In the genomic region with DNA sequence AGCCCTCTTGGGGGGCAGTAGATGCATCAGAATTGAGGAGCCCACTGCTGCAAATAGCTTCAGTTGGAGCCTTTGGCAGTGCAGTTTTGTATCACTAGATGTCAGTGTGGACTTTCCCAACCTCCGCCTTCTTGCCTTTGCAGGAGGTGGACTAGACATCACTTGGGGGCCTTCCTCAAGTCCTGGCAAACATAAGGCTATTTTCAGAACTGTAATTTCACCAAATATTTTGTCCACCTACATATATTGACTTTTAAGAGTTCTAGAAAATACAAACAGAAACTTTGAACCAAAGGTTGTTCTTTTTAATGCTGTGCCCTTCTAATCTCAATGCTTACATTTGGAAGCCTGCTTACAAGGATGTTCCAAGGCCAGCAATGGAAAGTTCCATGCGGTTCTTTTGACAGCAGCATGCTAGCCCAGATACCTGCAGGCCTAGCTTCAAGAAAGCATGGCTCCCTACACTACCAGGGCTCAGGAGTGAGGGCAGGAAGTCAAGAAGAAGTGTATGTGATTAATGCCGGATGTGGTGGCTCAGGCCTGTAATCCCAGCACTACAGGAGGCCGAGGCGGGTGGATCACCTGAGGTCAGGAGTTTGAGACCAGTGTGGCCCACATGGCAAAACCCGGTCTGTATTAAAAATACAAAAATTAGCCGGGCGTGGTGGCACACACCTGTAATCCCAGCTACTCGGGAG, we compare ENCODE assay signal across 8 cellular contexts. TPM values are rescaled to one million over a fixed set of nuclear protein-coding genes. Genes with fewer than 3 reads are reported as not detected.
DNase-seq lines count a peak whose midpoint lies in the region; ATAC-seq and TF ChIP-seq lines count a peak whose summit lies in the region.

No MANE protein-coding gene starts in this region.

- H3K4me1 Mint-ChIP-seq in CD8-positive, alpha-beta T cell (ENCODE audit: low read depth) = peaks cover 9% of the 10 kb centered on the region
- H3K4me1 Mint-ChIP-seq in activated B cell treated with CpG ODN at 0.5 μM for 24 hours = peaks cover 16% of the 10 kb centered on the region

- CTCF ChIA-PET in CD8-positive, alpha-beta T cell (lab: Charles Lee) = interaction anchor here (0.6 to 7.5 kb wide), 39 partner anchors 10 to 463 kb away, joined by 3 to 80 read pairs (median 3); no protein-coding TSS in a partner anchor
- CTCF ChIA-PET in activated B cell treated with CpG ODN at 0.5 μM for 24 hours (lab: Charles Lee) = interaction anchor here (0.6 to 5.5 kb wide), 31 partner anchors 15 to 464 kb away, joined by 3 to 66 read pairs (median 4); a partner anchor contains a TSS

- peak; percentile 86 for ATAC-seq in CD8-positive, alpha-beta T cell
- ATAC-seq in activated B cell treated with CpG ODN at 0.5 μM for 24 hours (ENCODE audit: low read depth) (peak; percentile 78), lung (ENCODE audit: insufficient read depth, low FRiP score) (no peak), HG02884 (IDR thresholded peaks at IDR 0.05; ENCODE audit: unreplicated experiment) (no peak)
- ATAC-seq in stimulated activated naive CD8-positive, alpha-beta T cell treated with anti-CD3 and anti-CD28 coated beads, Interleukin-15, Interleukin-2, amounts not matched to agents 100 U/mL and 50 U/mL, for 24 hours = peak; percentile 68

- H3K27me3 Mint-ChIP-seq in CD8-positive, alpha-beta T cell (ENCODE audit: low read depth) = no peaks in the 10 kb centered on the region
- no peaks in the 10 kb centered on the region for H3K27me3 Mint-ChIP-seq in activated B cell treated with CpG ODN at 0.5 μM for 24 hours

- POLR2A ChIA-PET in CD8-positive, alpha-beta T cell (lab: Charles Lee) = no interaction called here
- POLR2A ChIA-PET in activated B cell treated with CpG ODN at 0.5 μM for 24 hours (lab: Charles Lee) = interaction anchor here (1.3 kb wide), 1 partner anchor 9 kb away, joined by 3 read pairs; no protein-coding TSS in a partner anchor

- no peaks in the 10 kb centered on the region for H3K27me3 ChIP-seq in CD8-positive, alpha-beta T cell (ENCODE audit: insufficient read depth, low read length)
- H3K27me3 ChIP-seq in lung (ENCODE audit: control insufficient read depth, insufficient read depth) = no peaks in the 10 kb centered on the region

- no peaks in the 10 kb centered on the region for H3K9me3 ChIP-seq in CD8-positive, alpha-beta T cell (ENCODE audit: low read length)
- no peaks in the 10 kb centered on the region for H3K9me3 ChIP-seq in lung (ENCODE audit: control insufficient read depth in 2 of 2, insufficient read depth in 1 of 2, low read length in 1 of 2)

- no peak overlapping the region for H3K27ac ChIP-seq in CD8-positive, alpha-beta T cell (ENCODE audit: low read depth, low read length)
- H3K27ac ChIP-seq in coronary artery (no peak overlapping the region), lung (ENCODE audit: low read depth in 1 of 2, low read length in 1 of 2) (no peak overlapping the region)

- peak; percentile 10 to 65 (median 54) for DNase-seq in CD8-positive, alpha-beta T cell
- DNase-seq in GM20000 (ENCODE audit: low spot score) (peak; percentile 49), NCI-H1105 treated with DMSO at 0.1 percent for 48 hours (lab: John Stamatoyannopoulos, UW) (peak; percentile 16), activated B cell treated with CpG ODN at 0.5 μM for 24 hours (no peak), coronary artery (ENCODE audit: low spot score) (no peak), lung (ENCODE audit: low spot score) (no peak)
- peak; percentile 51 for DNase-seq in stimulated activated naive CD8-positive, alpha-beta T cell treated with anti-CD3 and anti-CD28 coated beads, Interleukin-15, Interleukin-2, amounts not matched to agents 100 U/mL and 50 U/mL, for 24 hours

- H3K36me3 ChIP-seq in CD8-positive, alpha-beta T cell (ENCODE audit: insufficient read depth, low read length) = no peaks in the 10 kb centered on the region
- H3K36me3 ChIP-seq in lung (ENCODE audit: control insufficient read depth in 2 of 2, insufficient read depth in 2 of 2, low read length in 2 of 2) = no peaks in the 10 kb centered on the region

- TF ChIP-seq CTCF in CD8-positive, alpha-beta T cell (IDR thresholded peaks at IDR 0.05) = peak; percentile 69
- peak; percentile 84 for TF ChIP-seq CTCF in GM20000 (IDR thresholded peaks at IDR 0.05; ENCODE audit: extremely low read depth, missing control alignments)
- no peak for TF ChIP-seq CTCF in activated B cell treated with CpG ODN at 0.5 μM for 24 hours (IDR thresholded peaks at IDR 0.05)
- peak; percentile 28 for TF ChIP-seq CTCF in coronary artery (IDR thresholded peaks at IDR 0.05)
- TF ChIP-seq CTCF in lung (IDR thresholded peaks at IDR 0.05; ENCODE audit: control extremely low read depth, extremely low read depth) = peak; percentile 47

- H3K4me3 ChIP-seq in CD8-positive, alpha-beta T cell (ENCODE audit: low read depth, low read length) = no peak overlapping the region
- no peak overlapping the region for H3K4me3 ChIP-seq in coronary artery
- no peak overlapping the region for H3K4me3 ChIP-seq in lung

- H3K9me3 Mint-ChIP-seq in CD8-positive, alpha-beta T cell = no peaks in the 10 kb centered on the region
- H3K9me3 Mint-ChIP-seq in activated B cell treated with CpG ODN at 0.5 μM for 24 hours = no peaks in the 10 kb centered on the region

- no peak overlapping the region for H3K4me3 Mint-ChIP-seq in CD8-positive, alpha-beta T cell
- no peak overlapping the region for H3K4me3 Mint-ChIP-seq in activated B cell treated with CpG ODN at 0.5 μM for 24 hours

- H3K27ac Mint-ChIP-seq in CD8-positive, alpha-beta T cell = no peak overlapping the region
- no peak overlapping the region for H3K27ac Mint-ChIP-seq in activated B cell treated with CpG ODN at 0.5 μM for 24 hours

- no peaks in the 10 kb centered on the region for H3K36me3 Mint-ChIP-seq in CD8-positive, alpha-beta T cell
- H3K36me3 Mint-ChIP-seq in activated B cell treated with CpG ODN at 0.5 μM for 24 hours (ENCODE audit: low read depth) = no peaks in the 10 kb centered on the region

- intact Hi-C loops in CD8-positive, alpha-beta T cell (cut with DNase I, micrococcal nuclease) = loop anchor here (1.0 to 10.0 kb wide), 8 partner anchors 76 to 466 kb away; no protein-coding TSS in a partner anchor
- intact Hi-C loops in activated B cell treated with CpG ODN at 0.5 μM for 24 hours (cut with micrococcal nuclease) = loop anchor here (1.0 to 10.0 kb wide), 8 partner anchors 76 to 402 kb away; a partner anchor contains a TSS

- no peaks in the 10 kb centered on the region for H3K4me1 ChIP-seq in CD8-positive, alpha-beta T cell (ENCODE audit: insufficient read depth, low read length)
- peaks cover 0 to 2% of the 10 kb centered on the region in 2 donors for H3K4me1 ChIP-seq in lung (ENCODE audit: control insufficient read depth in 2 of 2, insufficient read depth in 2 of 2, low read length in 2 of 2)

- WGBS in lung, 2 donors = 86 to 91% methylated on average over 9 of the region's 9 CpGs

RNA-seq across cellular contexts. Expression of a gene that starts 8.0 kb away (rescaled TPM):
- 10 to 100 TPM; 20.1 to 26.1 TPM for total RNA-seq in CD8-positive, alpha-beta T cell
- total RNA-seq in activated B cell treated with CpG ODN at 0.5 μM for 24 hours (18.7 and 21.4 TPM in 2 replicates), lung (10 to 100 TPM; 19.0 to 27.6 TPM)
- polyA plus RNA-seq in lung = 10 to 100 TPM in 1 of 2 donors, 1 to 10 TPM in 1; 5.9 to 11.7 TPM

Comparison
In these comparisons a context has a peak if more than half of its experiments do, and no peak if none do; other contexts are left out.
1. ATAC-seq: peak in CD8-positive, alpha-beta T cell (single experiment), activated B cell treated with CpG ODN at 0.5 μM for 24 hours (single experiment) and stimulated activated naive CD8-positive, alpha-beta T cell treated with anti-CD3 and anti-CD28 coated beads, Interleukin-15, Interleukin-2, amounts not matched to agents 100 U/mL and 50 U/mL, for 24 hours (single experiment); none in lung (single experiment) and HG02884 (single experiment).
2. DNase-seq: peak in CD8-positive, alpha-beta T cell (7 of 7), GM20000 (single experiment), NCI-H1105 treated with DMSO at 0.1 percent for 48 hours (single experiment) and stimulated activated naive CD8-positive, alpha-beta T cell treated with anti-CD3 and anti-CD28 coated beads, Interleukin-15, Interleukin-2, amounts not matched to agents 100 U/mL and 50 U/mL, for 24 hours (single experiment); none in activated B cell treated with CpG ODN at 0.5 μM for 24 hours (single experiment), coronary artery (single experiment) and lung (single experiment).